31 cellular contexts compared by ENCODE assay signal in genomic region chr7:151394076-151395035, GRCh38. TPM values are rescaled to one million over a fixed set of nuclear protein-coding genes. Genes with fewer than 3 reads are reported as not detected.
"Had no signal": no experiment of that assay in that cellular context is flagged by ENCODE, and none has a peak within 500 bp of the region (broad histone marks: within the 10 kb centered on the region; RNA-seq: fewer than 3 reads in every experiment).

No MANE protein-coding gene starts in this region.

- H3K4me3 ChIP-seq: adrenal gland, ascending aorta, gastroesophageal sphincter, lung, uterus had no signal

- H3K9me3 ChIP-seq: adrenal gland, ascending aorta, gastroesophageal sphincter, uterus had no signal

- H3K27ac ChIP-seq: adrenal gland, ascending aorta, gastroesophageal sphincter, uterus had no signal

- DNase-seq: activated CD4-positive, alpha-beta T cell treated with anti-CD3 and anti-CD28 coated beads for 36 hours; activated CD4-positive, CD25-positive, alpha-beta regulatory T cell; activated effector memory CD4-positive, alpha-beta T cell treated with Interleukin-2 at 50 U/mL for 16 hours; activated naive CD4-positive, alpha-beta T cell treated with Interleukin-2 at 50 U/mL for 16 hours; activated naive CD8-positive, alpha-beta T cell treated with anti-CD3 and anti-CD28 coated beads for 36 hours; adrenal gland; cortex of kidney; effector memory CD8-positive, alpha-beta T cell; head of caudate nucleus; hippocampal formation; immature natural killer cell; naive B cell; retina; small intestine; stimulated activated CD4-positive, alpha-beta T cell treated with anti-CD3 and anti-CD28 coated beads, Interleukin-1b, Interleukin-23, amount 100 ng/mL, for 48 hours; stimulated activated CD4-positive, alpha-beta T cell treated with anti-CD3 and anti-CD28 coated beads, Interleukin-4, amount 100 ng/mL, for 4 hours; stimulated activated CD8-positive, alpha-beta memory T cell treated with anti-CD3 and anti-CD28 coated beads, Interleukin-4, amount 100 ng/mL, for 48 hours; stimulated activated naive CD8-positive, alpha-beta T cell treated with anti-CD3 and anti-CD28 coated beads, Interleukin-15, amount 100 ng/mL, for 72 hours; substantia nigra; uterus had no signal

- H3K4me1 ChIP-seq: adrenal gland, ascending aorta, gastroesophageal sphincter, uterus had no signal

- H3K36me3 ChIP-seq: adrenal gland, ascending aorta, gastroesophageal sphincter, uterus had no signal

- ATAC-seq: activated CD4-positive, alpha-beta T cell treated with anti-CD3 and anti-CD28 coated beads for 36 hours; effector memory CD8-positive, alpha-beta T cell; gastroesophageal sphincter; left lobe of liver; sciatic nerve; stimulated activated memory B cell treated with anti-CD40 and anti-IgM and Interleukin-4, amounts not matched to agents 10 μg/mL and 1 μg/mL and 100 μg/mL, for 72 hours; stimulated activated naive CD8-positive, alpha-beta T cell treated with anti-CD3 and anti-CD28 coated beads, Interleukin-15, amount 100 ng/mL, for 72 hours had no signal

- H3K27me3 ChIP-seq: adrenal gland, ascending aorta, uterus had no signal

- FAIRE-seq: endothelial cell of umbilical vein, small intestine had no signal

RNA-seq across cellular contexts. Expression of gene WDR86, which starts 15.5 kb away (rescaled TPM):
- total RNA-seq: activated CD4-positive, alpha-beta T cell treated with anti-CD3 and anti-CD28 coated beads for 36 hours; activated naive CD8-positive, alpha-beta T cell treated with anti-CD3 and anti-CD28 coated beads for 36 hours; cardiac septum; endothelial cell of umbilical vein; T-helper 1 cell treated with Interleukin-12 subunit alpha and Interleukin-12 subunit beta and Interleukin-4 antibody, amounts not matched to agents 30 ng/mL and 1 ng/mL, for 36 hours had no signal
- polyA plus RNA-seq: endothelial cell of umbilical vein, fibroblast of lung had no signal

RNA-seq across cellular contexts. Expression of gene CRYGN, which starts 45.6 kb away (rescaled TPM):
- total RNA-seq: ascending aorta; cardiac septum; cerebellum; endothelial cell of umbilical vein; left lobe of liver; T-helper 1 cell treated with Interleukin-12 subunit alpha and Interleukin-12 subunit beta and Interleukin-4 antibody, amounts not matched to agents 30 ng/mL and 1 ng/mL, for 36 hours had no signal
- polyA plus RNA-seq: endothelial cell of umbilical vein, immature natural killer cell had no signal
